In the genomic region with DNA sequence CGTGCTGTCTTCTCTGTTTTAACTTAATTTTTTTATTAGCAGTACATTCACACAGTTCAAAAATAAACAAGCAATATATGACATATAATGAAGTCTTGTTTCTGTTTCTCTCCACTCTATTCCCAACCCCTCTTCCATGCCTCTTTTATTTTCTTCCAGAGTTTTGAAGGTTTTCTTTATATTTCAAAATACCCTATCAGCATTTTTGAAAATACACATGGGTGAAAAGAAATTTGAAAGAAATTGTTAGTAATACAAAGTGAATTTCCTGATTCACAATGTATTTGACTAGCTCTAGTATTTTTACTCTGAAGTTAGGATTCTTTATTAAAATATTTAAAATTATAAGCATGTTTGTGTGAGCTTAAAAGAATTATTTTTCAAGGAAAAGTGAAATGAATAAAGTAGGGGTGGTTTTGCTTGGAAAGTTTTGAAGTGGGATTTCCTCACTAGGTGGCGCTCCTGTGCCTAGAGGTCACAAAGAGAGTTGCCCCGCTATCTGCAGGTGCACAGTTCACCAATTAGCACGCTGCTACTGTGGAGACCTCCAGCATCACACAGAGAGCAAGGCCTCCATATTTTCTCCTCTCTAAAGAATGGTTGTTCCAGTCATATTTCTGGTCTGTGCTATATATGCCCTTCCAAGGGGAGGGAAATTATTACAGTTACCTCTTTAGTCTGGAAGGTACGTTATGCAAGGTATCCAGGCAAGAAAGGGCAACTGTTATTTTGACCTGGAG, we compare ENCODE assay signal across 8 cellular contexts. TPM values are rescaled to one million over a fixed set of nuclear protein-coding genes. Genes with fewer than 3 reads are reported as not detected.
DNase-seq lines count a peak whose midpoint lies in the region; ATAC-seq, FAIRE-seq and TF ChIP-seq lines count a peak whose summit lies in the region.

No MANE protein-coding gene starts in this region.

- peak; percentile 80 for ATAC-seq in HG02623 (IDR thresholded peaks at IDR 0.05; ENCODE audit: unreplicated experiment)

- peaks cover 6 to 26% of the 10 kb centered on the region in 2 experiments for H3K27me3 ChIP-seq in endothelial cell of umbilical vein (ENCODE audit: control insufficient read depth in 2 of 2, insufficient read depth in 2 of 2, low read length in 2 of 2)
- no peaks in the 10 kb centered on the region for H3K27me3 ChIP-seq in neuronal stem cell (ENCODE audit: control insufficient read depth in 3 of 3, insufficient read depth in 3 of 3, low read depth in 1 of 3, low read length in 3 of 3)

- no peaks in the 10 kb centered on the region for H3K4me1 ChIP-seq in endothelial cell of umbilical vein (ENCODE audit: control insufficient read depth, extremely low read depth, insufficient read depth, low read length)
- peaks cover 10 to 37% of the 10 kb centered on the region in 2 donors for H3K4me1 ChIP-seq in neuronal stem cell (ENCODE audit: control insufficient read depth in 2 of 2, insufficient read depth in 1 of 2, low read depth in 1 of 2, low read length in 2 of 2)

- H3K4ac ChIP-seq in neuronal stem cell (ENCODE audit: low read length): no peak overlapping the region

- H2AK5ac ChIP-seq in neuronal stem cell (ENCODE audit: low read depth, low read length): no peak overlapping the region

- H3K9me3 ChIP-seq in endothelial cell of umbilical vein (replicated peaks; ENCODE audit: control insufficient read depth, insufficient read depth, low read length) (no peaks in the 10 kb centered on the region), neuronal stem cell (replicated peaks in 1 of 2; ENCODE audit: control insufficient read depth in 2 of 2, insufficient read depth in 1 of 2, low read depth in 1 of 2, low read length in 2 of 2) (peaks cover 0 to 7% of the 10 kb centered on the region in 2 donors)

- no peaks in the 10 kb centered on the region for H4K20me1 ChIP-seq in endothelial cell of umbilical vein (replicated peaks; ENCODE audit: control insufficient read depth, extremely low read depth, insufficient read depth, low read length)

- no peaks in the 10 kb centered on the region for H3K79me2 ChIP-seq in endothelial cell of umbilical vein (ENCODE audit: control insufficient read depth, insufficient read depth, low read length)

- no peak overlapping the region for H2BK5ac ChIP-seq in neuronal stem cell (ENCODE audit: low read length)

- H3K18ac ChIP-seq in neuronal stem cell (ENCODE audit: low read length): no peak overlapping the region

- H3K9ac ChIP-seq in endothelial cell of umbilical vein (replicated peaks; ENCODE audit: extremely low read depth, insufficient read depth, low read length): no peak overlapping the region
- H3K9ac ChIP-seq in neuronal stem cell (ENCODE audit: low read depth, low read length, poor library complexity): no peak overlapping the region

- H3K36me3 ChIP-seq in endothelial cell of umbilical vein (ENCODE audit: control insufficient read depth in 2 of 2, extremely low read depth in 1 of 2, insufficient read depth in 2 of 2, low read length in 2 of 2) (no peaks in the 10 kb centered on the region), neuronal stem cell (replicated peaks in 1 of 2; ENCODE audit: control insufficient read depth in 2 of 2, insufficient read depth in 2 of 2, low read length in 2 of 2) (no peaks in the 10 kb centered on the region)

- intact Hi-C loops in endothelial cell of umbilical vein (cut with micrococcal nuclease): loop anchor here (1.0 to 2.0 kb wide), 3 partner anchors 36 to 804 kb away; no protein-coding TSS in a partner anchor

- WGBS in neuronal stem cell (ENCODE audit: extremely low coverage in 2 of 2, insufficient read length in 2 of 2, insufficient replicate concordance in 1 of 2), 2 donors: no CpG with 5 or more reads among the region's 5 CpGs

- POLR2A ChIA-PET in endothelial cell of umbilical vein (lab: Charles Lee): no interaction called here

- peak; percentile 74 for FAIRE-seq in endothelial cell of umbilical vein (lab: Jason Lieb, UNC)

- no peak overlapping the region for H3K14ac ChIP-seq in neuronal stem cell (ENCODE audit: low read length)

- H3K4me3 ChIP-seq in endothelial cell of umbilical vein (replicated peaks in 1 of 3; ENCODE audit: insufficient read depth in 1 of 3, low read depth in 1 of 3, low read length in 3 of 3): no peak overlapping the region
- no peak overlapping the region for H3K4me3 ChIP-seq in neuronal stem cell (ENCODE audit: low read length in 2 of 2)

- H3K27ac ChIP-seq in endothelial cell of umbilical vein (ENCODE audit: insufficient read depth, low read depth, low read length) (no peak overlapping the region), neuronal stem cell (replicated peaks; ENCODE audit: low read length) (no peak overlapping the region)

- TF ChIP-seq CTCF in endothelial cell of umbilical vein (IDR thresholded peaks at IDR 0.05; ENCODE audit: extremely low read depth in 1 of 2, insufficient read depth in 1 of 2, low read depth in 1 of 2, low read length in 2 of 2): peak; percentile 60 to 78

- no peak for TF ChIP-seq POLR2A in endothelial cell of umbilical vein (IDR thresholded peaks at IDR 0.05; ENCODE audit: low read depth, low read length)

- no peak overlapping the region for H2BK15ac ChIP-seq in neuronal stem cell (ENCODE audit: low read length)

- H2BK12ac ChIP-seq in neuronal stem cell (ENCODE audit: low read length): no peak overlapping the region

- H2AFZ ChIP-seq in endothelial cell of umbilical vein (ENCODE audit: low read depth, low read length) (no peak overlapping the region), neuronal stem cell (ENCODE audit: low read length) (no peak overlapping the region)

- no peaks in the 10 kb centered on the region for H3K79me1 ChIP-seq in neuronal stem cell (ENCODE audit: low read depth, low read length)

- dilution Hi-C loops in endothelial cell of umbilical vein (cut with MboI; ENCODE audit: extremely low pct_ligation_motif_present, low sequenced_read_pairs): no loop called here

- H3K23ac ChIP-seq in neuronal stem cell (ENCODE audit: low read depth, low read length, poor library complexity): no peak overlapping the region

- DNase-seq in SKM-1 treated with dmso at 0.1 percent for 144 hours (lab: John Stamatoyannopoulos, UW; ENCODE audit: unreplicated experiment) (peak; percentile 45), SKM-1 (lab: John Stamatoyannopoulos, UW; ENCODE audit: unreplicated experiment) (no peak), NCI-H187 treated with DMSO at 0.1 percent for 48 hours (lab: John Stamatoyannopoulos, UW) (peak; percentile 53), endothelial cell of umbilical vein (ENCODE audit: low read depth, low spot score) (peak; percentile 49), neuronal stem cell (ENCODE audit: low spot score) (peak; percentile 69), ureter (ENCODE audit: low spot score) (no peak)
- peak; percentile 74 for DNase-seq in activated CD4-positive, alpha-beta T cell treated with anti-CD3 and anti-CD28 coated beads for 48 hours

- H3K4me2 ChIP-seq in endothelial cell of umbilical vein (ENCODE audit: insufficient read depth, low read length) (no peak overlapping the region), neuronal stem cell (ENCODE audit: insufficient read depth, low read length, poor library complexity, severe bottlenecking) (no peak overlapping the region)

- no peak overlapping the region for H4K8ac ChIP-seq in neuronal stem cell (ENCODE audit: low read depth, low read length)

- CTCF ChIA-PET in endothelial cell of umbilical vein (lab: Charles Lee): interaction anchor here (0.6 to 5.4 kb wide), 23 partner anchors 10 to 890 kb away, joined by 3 to 95 read pairs (median 3); no protein-coding TSS in a partner anchor

- no peak overlapping the region for H4K91ac ChIP-seq in neuronal stem cell (ENCODE audit: low read depth, low read length, poor library complexity)

- no TSS peak for BruUV-seq in endothelial cell of umbilical vein (replicated peaks; lab: Mats Ljungman, UMichigan)

- H3K9me1 ChIP-seq in endothelial cell of umbilical vein (replicated peaks; ENCODE audit: control insufficient read depth, extremely low read depth, insufficient read depth, low read length): no peaks in the 10 kb centered on the region

- H2BK120ac ChIP-seq in neuronal stem cell (ENCODE audit: low read depth, low read length): no peak overlapping the region

TF ChIP-seq in endothelial cell of umbilical vein, 7 proteins besides CTCF, POLR2A, EP300 and RAD21:
- TF ChIP-seq GATA2 (IDR thresholded peaks at IDR 0.05; ENCODE audit: insufficient read depth, insufficient read length, low read depth, low read length) (no peak), FOS (IDR thresholded peaks at IDR 0.05; ENCODE audit: borderline replicate concordance, insufficient read depth, low read length) (no peak), JUN (IDR thresholded peaks at IDR 0.05; ENCODE audit: borderline replicate concordance, insufficient read depth, insufficient read length, low read depth) (no peak), MYC (IDR thresholded peaks at IDR 0.05; ENCODE audit: low read depth, low read length) (no peak)
- TF ChIP-seq, protein P1, sequence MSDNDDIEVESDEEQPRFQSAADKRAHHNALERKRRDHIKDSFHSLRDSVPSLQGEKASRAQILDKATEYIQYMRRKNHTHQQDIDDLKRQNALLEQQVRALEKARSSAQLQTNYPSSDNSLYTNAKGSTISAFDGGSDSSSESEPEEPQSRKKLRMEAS (IDR thresholded peaks at IDR 0.05; ENCODE audit: insufficient read depth, insufficient read length): no peak

RNA-seq across cellular contexts. Expression of a gene that starts 37.6 kb away (rescaled TPM):
- total RNA-seq in endothelial cell of umbilical vein: not detected in 2 replicates
- polyA plus RNA-seq in endothelial cell of umbilical vein: not detected in 2 replicates
- not detected in 2 replicates for polyA plus RNA-seq in endothelial cell of umbilical vein (2011; cell fraction: cytosol; rRNA removed)
- not detected in 2 replicates for polyA plus RNA-seq in endothelial cell of umbilical vein (2011; cell fraction: nucleus; rRNA removed)
- 0.05 TPM in 1 of 2 replicates, not detected in the other for polyA plus RNA-seq in endothelial cell of umbilical vein (2012)
- not detected in 2 replicates for polyA minus RNA-seq in endothelial cell of umbilical vein
- polyA minus RNA-seq in endothelial cell of umbilical vein (2011; cell fraction: cytosol; rRNA and poly(A)+ RNA removed): not detected
- not detected in 2 replicates for polyA minus RNA-seq in endothelial cell of umbilical vein (2011; cell fraction: nucleus; rRNA and poly(A)+ RNA removed)
- polyA plus RNA-seq in neuronal stem cell (2013, experiment 1 of 2): 113 TPM
- 117 TPM for polyA plus RNA-seq in neuronal stem cell (2013, experiment 2 of 2)
- total RNA-seq in ureter: not detected

Comparison
In these comparisons a context has a peak if more than half of its experiments do, and no peak if none do; other contexts are left out.
1. DNase-seq: peak in SKM-1 treated with dmso at 0.1 percent for 144 hours (single experiment), NCI-H187 treated with DMSO at 0.1 percent for 48 hours (single experiment), activated CD4-positive, alpha-beta T cell treated with anti-CD3 and anti-CD28 coated beads for 48 hours (single experiment), endothelial cell of umbilical vein (single experiment) and neuronal stem cell (single experiment); none in SKM-1 (single experiment) and ureter (single experiment).